Comparison of ENCODE assay signal across 1 cellular context in genomic region chr17:45149669-45150603, GRCh38.
TF ChIP-seq lines count a peak whose summit lies in the region.

No MANE protein-coding gene starts in this region.

TF ChIP-seq in HepG2, 621 proteins besides CTCF, POLR2A, EP300 and RAD21 (continued from another document and continues in another):
- TF ChIP-seq TERF1 (CRISPR knock-in tag; IDR thresholded peaks at IDR 0.05) (no peak), FOXO1 (CRISPR knock-in tag; IDR thresholded peaks at IDR 0.05) (0 out of 2 replicates have a peak, but pooled peaks have one; percentile 16), ZNF549 (CRISPR knock-in tag; IDR thresholded peaks at IDR 0.05) (no peak), ARNT2 (CRISPR knock-in tag; IDR thresholded peaks at IDR 0.05; ENCODE audit: low read depth) (peak; percentile 69), ZNF879 (CRISPR knock-in tag; IDR thresholded peaks at IDR 0.05) (no peak), AKAP8 (CRISPR knock-in tag; IDR thresholded peaks at IDR 0.05) (0 out of 2 replicates have a peak, but pooled peaks have one; percentile 56), ZNF784 (CRISPR knock-in tag; IDR thresholded peaks at IDR 0.05; ENCODE audit: borderline replicate concordance) (peak; percentile 47; the same call in 1 of the 2 replicates), RORA (CRISPR knock-in tag; IDR thresholded peaks at IDR 0.05) (no peak), ZNF138 (CRISPR knock-in tag; IDR thresholded peaks at IDR 0.05; ENCODE audit: low read depth) (no peak), USF2 (IDR thresholded peaks at IDR 0.05; ENCODE audit: low read depth, low read length) (no peak), USF2 (CRISPR knock-in tag; IDR thresholded peaks at IDR 0.05; ENCODE audit: borderline replicate concordance) (0 out of 2 replicates have a peak, but pooled peaks have one; percentile 14), ZNF281 (CRISPR knock-in tag; IDR thresholded peaks at IDR 0.05; ENCODE audit: borderline replicate concordance) (no peak), ZBTB26 (CRISPR knock-in tag; IDR thresholded peaks at IDR 0.05; ENCODE audit: borderline replicate concordance) (peak; percentile 52; the same call in 1 of the 2 replicates), ZNF891 (CRISPR knock-in tag; IDR thresholded peaks at IDR 0.05) (peak; percentile 35; the same call in 1 of the 2 replicates), FOXP4 (CRISPR knock-in tag; IDR thresholded peaks at IDR 0.05) (no peak), HES4 (CRISPR knock-in tag; IDR thresholded peaks at IDR 0.05; ENCODE audit: borderline replicate concordance) (no peak), ZNF296 (CRISPR knock-in tag; conservative IDR thresholded peaks at IDR 0.05) (no peak), ARHGAP35 (CRISPR knock-in tag; IDR thresholded peaks at IDR 0.05; ENCODE audit: borderline replicate concordance) (no peak), FOXA1 (IDR thresholded peaks at IDR 0.05) (no peak), FOXA1 (CRISPR knock-in tag; IDR thresholded peaks at IDR 0.05) (no peak), NR2F6 (IDR thresholded peaks at IDR 0.05) (no peak), NR2F6 (CRISPR knock-in tag; IDR thresholded peaks at IDR 0.05) (no peak), ZBTB39 (CRISPR knock-in tag; IDR thresholded peaks at IDR 0.05) (no peak), TEAD2 (CRISPR knock-in tag; IDR thresholded peaks at IDR 0.05) (no peak), MATR3 (CRISPR knock-in tag; IDR thresholded peaks at IDR 0.05) (no peak), THAP7 (CRISPR knock-in tag; IDR thresholded peaks at IDR 0.05) (no peak), ZIK1 (CRISPR knock-in tag; IDR thresholded peaks at IDR 0.05; ENCODE audit: borderline replicate concordance, low read depth) (no peak), KMT2A (CRISPR knock-in tag; IDR thresholded peaks at IDR 0.05) (peak; percentile 84; the same call in 1 of the 2 replicates), ZBTB43 (CRISPR knock-in tag; conservative IDR thresholded peaks at IDR 0.05) (no peak; the same call in 1 of the 2 replicates), ZNF205 (CRISPR knock-in tag; IDR thresholded peaks at IDR 0.05) (no peak), TP53 (CRISPR knock-in tag; conservative IDR thresholded peaks at IDR 0.05) (no peak), ADNP (CRISPR knock-in tag; IDR thresholded peaks at IDR 0.05) (no peak), GATA4 (IDR thresholded peaks at IDR 0.05; ENCODE audit: borderline replicate concordance, low read depth) (no peak), ATF5 (CRISPR knock-in tag; IDR thresholded peaks at IDR 0.05; ENCODE audit: low read depth) (0 out of 2 replicates have a peak, but pooled peaks have one; percentile 10), DMAP1 (CRISPR knock-in tag; IDR thresholded peaks at IDR 0.05) (no peak), ZNF713 (CRISPR knock-in tag; IDR thresholded peaks at IDR 0.05) (no peak), CREM (IDR thresholded peaks at IDR 0.05) (no peak), CREM (CRISPR knock-in tag; IDR thresholded peaks at IDR 0.05) (no peak), RFX5 (IDR thresholded peaks at IDR 0.05; ENCODE audit: low read depth, low read length) (no peak), ZBTB33 (CRISPR knock-in tag; IDR thresholded peaks at IDR 0.05) (no peak), ZNF652 (CRISPR knock-in tag; IDR thresholded peaks at IDR 0.05; ENCODE audit: borderline replicate concordance, low read depth) (no peak), PREB (CRISPR knock-in tag; IDR thresholded peaks at IDR 0.05) (no peak), MIER3 (CRISPR knock-in tag; IDR thresholded peaks at IDR 0.05; ENCODE audit: borderline replicate concordance) (0 out of 2 replicates have a peak, but pooled peaks have one; percentile 31), DRAP1 (CRISPR knock-in tag; IDR thresholded peaks at IDR 0.05) (no peak), PCBP1 (IDR thresholded peaks at IDR 0.05; ENCODE audit: borderline replicate concordance, low read depth, low read length) (0 out of 2 replicates have a peak, but pooled peaks have one; percentile 15), ZNF615 (CRISPR knock-in tag; IDR thresholded peaks at IDR 0.05; ENCODE audit: borderline replicate concordance) (no peak)
